1 cellular context compared by ENCODE assay signal in the genomic region with DNA sequence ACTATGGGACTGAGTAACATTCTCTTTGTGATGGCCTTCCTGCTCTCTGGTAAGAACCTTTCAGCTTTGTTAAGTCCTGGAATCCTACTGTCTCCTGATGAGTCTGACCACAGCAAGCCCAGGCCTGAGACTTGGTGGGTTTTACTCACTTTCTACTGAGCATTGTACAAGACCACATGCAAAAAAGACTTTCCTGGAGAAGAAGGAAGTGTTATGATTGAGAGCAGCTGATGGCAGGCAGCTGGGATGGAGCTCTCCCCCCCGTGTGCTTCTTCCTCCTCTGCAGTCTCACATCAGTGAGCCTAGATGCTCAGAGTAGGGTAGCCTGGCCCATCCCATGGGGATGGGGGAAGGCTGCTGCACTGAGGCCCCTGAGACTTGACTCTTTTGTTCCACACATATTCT.
TF ChIP-seq lines count a peak whose summit lies in the region.

No MANE protein-coding gene starts in this region.

TF ChIP-seq in WTC11, 78 proteins besides CTCF, POLR2A, EP300 and RAD21 (continued from another document):
- TF ChIP-seq, protein P1, sequence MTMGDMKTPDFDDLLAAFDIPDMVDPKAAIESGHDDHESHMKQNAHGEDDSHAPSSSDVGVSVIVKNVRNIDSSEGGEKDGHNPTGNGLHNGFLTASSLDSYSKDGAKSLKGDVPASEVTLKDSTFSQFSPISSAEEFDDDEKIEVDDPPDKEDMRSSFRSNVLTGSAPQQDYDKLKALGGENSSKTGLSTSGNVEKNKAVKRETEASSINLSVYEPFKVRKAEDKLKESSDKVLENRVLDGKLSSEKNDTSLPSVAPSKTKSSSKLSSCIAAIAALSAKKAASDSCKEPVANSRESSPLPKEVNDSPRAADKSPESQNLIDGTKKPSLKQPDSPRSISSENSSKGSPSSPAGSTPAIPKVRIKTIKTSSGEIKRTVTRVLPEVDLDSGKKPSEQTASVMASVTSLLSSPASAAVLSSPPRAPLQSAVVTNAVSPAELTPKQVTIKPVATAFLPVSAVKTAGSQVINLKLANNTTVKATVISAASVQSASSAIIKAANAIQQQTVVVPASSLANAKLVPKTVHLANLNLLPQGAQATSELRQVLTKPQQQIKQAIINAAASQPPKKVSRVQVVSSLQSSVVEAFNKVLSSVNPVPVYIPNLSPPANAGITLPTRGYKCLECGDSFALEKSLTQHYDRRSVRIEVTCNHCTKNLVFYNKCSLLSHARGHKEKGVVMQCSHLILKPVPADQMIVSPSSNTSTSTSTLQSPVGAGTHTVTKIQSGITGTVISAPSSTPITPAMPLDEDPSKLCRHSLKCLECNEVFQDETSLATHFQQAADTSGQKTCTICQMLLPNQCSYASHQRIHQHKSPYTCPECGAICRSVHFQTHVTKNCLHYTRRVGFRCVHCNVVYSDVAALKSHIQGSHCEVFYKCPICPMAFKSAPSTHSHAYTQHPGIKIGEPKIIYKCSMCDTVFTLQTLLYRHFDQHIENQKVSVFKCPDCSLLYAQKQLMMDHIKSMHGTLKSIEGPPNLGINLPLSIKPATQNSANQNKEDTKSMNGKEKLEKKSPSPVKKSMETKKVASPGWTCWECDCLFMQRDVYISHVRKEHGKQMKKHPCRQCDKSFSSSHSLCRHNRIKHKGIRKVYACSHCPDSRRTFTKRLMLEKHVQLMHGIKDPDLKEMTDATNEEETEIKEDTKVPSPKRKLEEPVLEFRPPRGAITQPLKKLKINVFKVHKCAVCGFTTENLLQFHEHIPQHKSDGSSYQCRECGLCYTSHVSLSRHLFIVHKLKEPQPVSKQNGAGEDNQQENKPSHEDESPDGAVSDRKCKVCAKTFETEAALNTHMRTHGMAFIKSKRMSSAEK (CRISPR knock-in tag; IDR thresholded peaks at IDR 0.05; ENCODE audit: borderline replicate concordance) = no peak
- TF ChIP-seq, protein P2, sequence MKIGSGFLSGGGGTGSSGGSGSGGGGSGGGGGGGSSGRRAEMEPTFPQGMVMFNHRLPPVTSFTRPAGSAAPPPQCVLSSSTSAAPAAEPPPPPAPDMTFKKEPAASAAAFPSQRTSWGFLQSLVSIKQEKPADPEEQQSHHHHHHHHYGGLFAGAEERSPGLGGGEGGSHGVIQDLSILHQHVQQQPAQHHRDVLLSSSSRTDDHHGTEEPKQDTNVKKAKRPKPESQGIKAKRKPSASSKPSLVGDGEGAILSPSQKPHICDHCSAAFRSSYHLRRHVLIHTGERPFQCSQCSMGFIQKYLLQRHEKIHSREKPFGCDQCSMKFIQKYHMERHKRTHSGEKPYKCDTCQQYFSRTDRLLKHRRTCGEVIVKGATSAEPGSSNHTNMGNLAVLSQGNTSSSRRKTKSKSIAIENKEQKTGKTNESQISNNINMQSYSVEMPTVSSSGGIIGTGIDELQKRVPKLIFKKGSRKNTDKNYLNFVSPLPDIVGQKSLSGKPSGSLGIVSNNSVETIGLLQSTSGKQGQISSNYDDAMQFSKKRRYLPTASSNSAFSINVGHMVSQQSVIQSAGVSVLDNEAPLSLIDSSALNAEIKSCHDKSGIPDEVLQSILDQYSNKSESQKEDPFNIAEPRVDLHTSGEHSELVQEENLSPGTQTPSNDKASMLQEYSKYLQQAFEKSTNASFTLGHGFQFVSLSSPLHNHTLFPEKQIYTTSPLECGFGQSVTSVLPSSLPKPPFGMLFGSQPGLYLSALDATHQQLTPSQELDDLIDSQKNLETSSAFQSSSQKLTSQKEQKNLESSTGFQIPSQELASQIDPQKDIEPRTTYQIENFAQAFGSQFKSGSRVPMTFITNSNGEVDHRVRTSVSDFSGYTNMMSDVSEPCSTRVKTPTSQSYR (CRISPR knock-in tag; IDR thresholded peaks at IDR 0.05) = no peak
